In genomic region chr7:30503273-30504212, GRCh38 we compare ENCODE assay signal across 8 cellular contexts. TPM values are rescaled to one million over a fixed set of nuclear protein-coding genes. Genes with fewer than 3 reads are reported as not detected.
DNase-seq lines count a peak whose midpoint lies in the region; ATAC-seq, FAIRE-seq and TF ChIP-seq lines count a peak whose summit lies in the region.

No MANE protein-coding gene starts in this region.

- H3K79me2 ChIP-seq in GM23248 (ENCODE audit: insufficient read depth), result peaks cover 61% of the 10 kb centered on the region

- TF ChIP-seq POLR2A in sigmoid colon (IDR thresholded peaks at IDR 0.05), result no peak

- intact Hi-C loops in sigmoid colon (cut with DNase I), result loop anchor here (2.0 to 5.0 kb wide), 2 partner anchors 25 to 36 kb away; partner anchors contain the start of gene NOD1

- H3K9me2 ChIP-seq in GM23248 (ENCODE audit: insufficient read depth), result no peaks in the 10 kb centered on the region

- DNase-seq in GM23248, result peak; percentile 36
- DNase-seq in RPMI7951 (ENCODE audit: low read depth), result peak; percentile 8
- DNase-seq in fibroblast of gingiva (ENCODE audit: low read depth), result peak; percentile 6
- DNase-seq in sigmoid colon, result no peak
- DNase-seq in RCC 7860 (ENCODE audit: low spot score), result no peak
- DNase-seq in anterior cingulate cortex (lab: John Stamatoyannopoulos, UW), result no peak
- DNase-seq in T-helper 9 cell, result no peak

- H3K27ac ChIP-seq in GM23248 (peak overlapping the region; percentile 53; the same call in 1 of the 2 replicates), sigmoid colon (peak overlapping the region in 2 of 4 donors; percentile 85 to 87)

- no peaks in the 10 kb centered on the region for H3K9me3 ChIP-seq in GM23248 (ENCODE audit: low read depth)
- no peaks in the 10 kb centered on the region for H3K9me3 ChIP-seq in sigmoid colon

- H4K20me1 ChIP-seq in GM23248 (ENCODE audit: insufficient read depth), result no peaks in the 10 kb centered on the region

- H2AFZ ChIP-seq in GM23248, result peak overlapping the region; percentile 90

- in situ Hi-C loops in GM23248 (cut with MboI), result no loop called here

- FAIRE-seq in RCC 7860 (lab: Jason Lieb, UNC), result no peak

- no peaks in the 10 kb centered on the region for H3F3A ChIP-seq in GM23248 (ENCODE audit: insufficient read depth)

- H3K36me3 ChIP-seq in GM23248 (ENCODE audit: low read depth), result no peaks in the 10 kb centered on the region
- no peaks in the 10 kb centered on the region for H3K36me3 ChIP-seq in sigmoid colon

- H3K27me3 ChIP-seq in GM23248 (replicated peaks; ENCODE audit: insufficient read depth) (no peaks in the 10 kb centered on the region), sigmoid colon (no peaks in the 10 kb centered on the region)

- H3K4me3 ChIP-seq in GM23248 (peak overlapping the region; percentile 87), sigmoid colon (peak overlapping the region; percentile 70 to 76 (median 74))

- no peak for TF ChIP-seq CTCF in sigmoid colon (IDR thresholded peaks at IDR 0.05)

- peak overlapping the region; percentile 92 for H3K9ac ChIP-seq in GM23248

- peak overlapping the region; percentile 95 for H3K4me2 ChIP-seq in GM23248 (ENCODE audit: unreplicated experiment)

- 40 to 42% methylated on average over 15 of the region's 15 CpGs for WGBS in GM23248 (ENCODE audit: low coverage in 1 of 2, low lambda C conversion rate in 2 of 2, missing lambda C conversion rate in 2 of 2), 2 experiments
- 26 to 51% methylated on average over 15 of the region's 15 CpGs for WGBS in sigmoid colon, 2 donors

- H3K4me1 ChIP-seq in GM23248 (ENCODE audit: insufficient read depth) (peaks cover 15% of the 10 kb centered on the region; the same call in 1 of the 2 replicates), sigmoid colon (peaks cover 0 to 24% (median 11%) of the 10 kb centered on the region in 4 donors)

- no peak for TF ChIP-seq EP300 in sigmoid colon (IDR thresholded peaks at IDR 0.05)

- no peak for ATAC-seq in HG02938 (IDR thresholded peaks at IDR 0.05; ENCODE audit: unreplicated experiment)

RNA-seq across cellular contexts. Expression of gene GGCT, which starts 1.1 kb away (rescaled TPM):
- total RNA-seq in GM23248 (2014; rRNA removed; shearing (Covaris generic)), result 31.3 and 40.0 TPM in 2 replicates
- polyA plus RNA-seq in GM23248 (2016; fragmentation: Nextera tagmentation; extraction: Ambion mirVana) (47.9 and 48.8 TPM in 2 replicates), sigmoid colon (10 to 100 TPM; 64.9 to 97.3 (median 87.3) TPM)
- total RNA-seq in RPMI7951 (2014; rRNA removed; shearing (Covaris generic)), result 98.3 and 113 TPM in 2 replicates
- 10 to 100 TPM; 18.8 to 40.9 (median 24.1) TPM for total RNA-seq in sigmoid colon

RNA-seq across cellular contexts. Expression of gene NOD1, which starts 25.0 kb away (rescaled TPM):
- total RNA-seq in GM23248 (2014; rRNA removed; shearing (Covaris generic)), result 8.6 and 11.1 TPM in 2 replicates
- polyA plus RNA-seq in GM23248 (2016; fragmentation: Nextera tagmentation; extraction: Ambion mirVana) (4.4 and 5.9 TPM in 2 replicates), sigmoid colon (10 to 100 TPM in 1 of 3 donors, 1 to 10 TPM in 2; 3.0 to 14.1 (median 3.0) TPM)
- 9.1 and 12.3 TPM in 2 replicates for total RNA-seq in RPMI7951 (2014; rRNA removed; shearing (Covaris generic))
- total RNA-seq in sigmoid colon, result 10 to 100 TPM in 2 of 4 donors, 1 to 10 TPM in 2; 5.9 to 17.5 (median 9.3) TPM

Comparison
In these comparisons a context has a peak if more than half of its experiments do, and no peak if none do; other contexts are left out.
1. DNase-seq: peak in GM23248 (single experiment), RPMI7951 (single experiment) and fibroblast of gingiva (single experiment); none in sigmoid colon (single experiment), RCC 7860 (single experiment), anterior cingulate cortex (0 of 58) and T-helper 9 cell (single experiment).